ENCODE assay signal across 14 cellular contexts in genomic region chr14:62889354-62889753, GRCh38.
DNase-seq lines count a peak whose midpoint lies in the region; ATAC-seq, FAIRE-seq and TF ChIP-seq lines count a peak whose summit lies in the region.
"Had no signal": no experiment of that assay in that cellular context is flagged by ENCODE, and none has a peak within 500 bp of the region (broad histone marks: within the 10 kb centered on the region; RNA-seq: fewer than 3 reads in every experiment).

No MANE protein-coding gene starts in this region.

- H3K27me3 Mint-ChIP-seq in MCF 10A (ENCODE audit: insufficient read depth, unreplicated experiment): no peaks in the 10 kb centered on the region
- H3K27me3 Mint-ChIP-seq: CD4-positive, alpha-beta T cell had no signal

- no peak for ATAC-seq in GM18907 (IDR thresholded peaks at IDR 0.05; ENCODE audit: unreplicated experiment)
- no peak for ATAC-seq in HG03521 (IDR thresholded peaks at IDR 0.05; ENCODE audit: unreplicated experiment)

- H3K79me1 ChIP-seq in H1 (ENCODE audit: low read depth, low read length): no peaks in the 10 kb centered on the region

- no peak for TF ChIP-seq CTCF in A673 (conservative IDR thresholded peaks at IDR 0.05; ENCODE audit: low read depth, low read length)
- TF ChIP-seq CTCF in H1 (IDR thresholded peaks at IDR 0.05; ENCODE audit: control extremely low read depth in 1 of 3, insufficient read depth in 1 of 3, low read depth in 1 of 3, low read length in 3 of 3): no peak
- TF ChIP-seq CTCF in MCF 10A (IDR thresholded peaks at IDR 0.05; ENCODE audit: unreplicated experiment): no peak

- H3K4me1 ChIP-seq in A673 (ENCODE audit: insufficient read depth, low read length, poor library complexity, severe bottlenecking) (peaks cover 9% of the 10 kb centered on the region), H1 (replicated peaks in 1 of 4; ENCODE audit: control insufficient read depth in 3 of 4, insufficient read depth in 4 of 4, low read length in 3 of 4) (peaks cover 0 to 5% (median 0%) of the 10 kb centered on the region in 4 experiments; a peak in 2 of 7 replicates)

- H3K23me2 ChIP-seq in H1 (ENCODE audit: low read depth, low read length): no peaks in the 10 kb centered on the region

- H4K91ac ChIP-seq in H1 (replicated peaks; ENCODE audit: insufficient read length, low read length): no peak overlapping the region

- no peak overlapping the region for H2BK20ac ChIP-seq in H1 (ENCODE audit: low read length)

- no peak overlapping the region for H2AFZ ChIP-seq in H1 (ENCODE audit: low read length)

- POLR2A ChIA-PET in A673 (lab: Charles Lee; ENCODE audit: low non-redundant PET) (no interaction called here), H1 (lab: Charles Lee; ENCODE audit: partially characterized antibody) (no interaction called here), MCF 10A (lab: Yijun Ruan, JAX) (no interaction called here)

- no peak overlapping the region for H3K9ac ChIP-seq in H1 (replicated peaks in 1 of 4; ENCODE audit: extremely low read depth in 1 of 4, low read depth in 3 of 4, low read length in 3 of 4)

- no peak overlapping the region for H3K56ac ChIP-seq in H1 (replicated peaks; ENCODE audit: insufficient read length, low read depth, low read length)

- H3K14ac ChIP-seq in H1 (ENCODE audit: insufficient read length): no peak overlapping the region

- no peak for TF ChIP-seq POLR2A in H1 (IDR thresholded peaks at IDR 0.05; ENCODE audit: control extremely low read depth in 1 of 2, low read depth in 2 of 2, low read length in 2 of 2)

- H2AK5ac ChIP-seq in H1 (ENCODE audit: low read depth, low read length): no peak overlapping the region

- H2BK120ac ChIP-seq in H1 (replicated peaks; ENCODE audit: low read depth, low read length): no peak overlapping the region

- H3K27me3 ChIP-seq in A673 (replicated peaks; ENCODE audit: insufficient read depth, low read depth, low read length, poor library complexity): no peaks in the 10 kb centered on the region
- H3K27me3 ChIP-seq in H1 (replicated peaks in 1 of 4; ENCODE audit: control insufficient read depth in 3 of 4, extremely low read depth in 1 of 4, insufficient read depth in 3 of 4, low read length in 3 of 4): no peaks in the 10 kb centered on the region

- H3K18ac ChIP-seq in H1 (ENCODE audit: extremely low read depth, low read length): no peak overlapping the region

- no peak overlapping the region for H4K8ac ChIP-seq in H1 (ENCODE audit: extremely low read depth, insufficient read depth, low read length)

- H3K36me3 Mint-ChIP-seq in MCF 10A (ENCODE audit: insufficient read depth, unreplicated experiment): no peaks in the 10 kb centered on the region

- intact Hi-C loops in A673 (cut with micrococcal nuclease; ENCODE audit: unreplicated experiment): no loop called here
- intact Hi-C loops in MCF 10A (cut with micrococcal nuclease): no loop called here

- H3K4me3 Mint-ChIP-seq in MCF 10A (ENCODE audit: unreplicated experiment): no peak overlapping the region
- H3K4me3 Mint-ChIP-seq: CD4-positive, alpha-beta T cell had no signal

- DNase-seq in A673 (ENCODE audit: low spot score) (peak; percentile 31), HCEC 1CT (peak; percentile 9), H1 (ENCODE audit: low read depth in 1 of 2, low spot score in 2 of 2) (no peak), iPS-NIHi11 (ENCODE audit: low spot score) (peak; percentile 12), MCF 10A (ENCODE audit: unreplicated experiment) (no peak)
- DNase-seq in activated CD4-positive, alpha-beta T cell treated with anti-CD3 and anti-CD28 coated beads, Interleukin-2, amount 50 U/mL, for 48 hours: no peak
- DNase-seq: 8988T; ACHN; C1 segment of cervical spinal cord; Calu3; CD4-positive, alpha-beta T cell; DMS 273 treated with DMSO at 0.1 percent for 48 hours had no signal

- H4K5ac ChIP-seq in H1 (ENCODE audit: insufficient read length, low read depth, low read length): no peak overlapping the region

- no peaks in the 10 kb centered on the region for H3K36me3 ChIP-seq in A673 (ENCODE audit: insufficient read depth, low read length, poor library complexity, severe bottlenecking)
- H3K36me3 ChIP-seq in H1 (ENCODE audit: control insufficient read depth in 2 of 4, insufficient read depth in 4 of 4, low read length in 3 of 4): no peaks in the 10 kb centered on the region

- H3K9me3 Mint-ChIP-seq in MCF 10A (ENCODE audit: unreplicated experiment): no peaks in the 10 kb centered on the region

- no TSS peak for BruUV-seq in A673 (replicated peaks; lab: Mats Ljungman, UMichigan)
- BruUV-seq in MCF 10A (replicated peaks; lab: Mats Ljungman, UMichigan): no TSS peak

- H3K4me3 ChIP-seq in A673 (ENCODE audit: low read depth, low read length, poor library complexity, severe bottlenecking) (no peak overlapping the region), H1 (ENCODE audit: extremely low read depth in 1 of 4, insufficient read depth in 2 of 4, low read depth in 3 of 4, low read length in 4 of 4) (no peak overlapping the region)

- no peak for TF ChIP-seq EP300 in H1 (IDR thresholded peaks at IDR 0.05; ENCODE audit: borderline replicate concordance in 1 of 2, low read depth in 2 of 2, low read length in 2 of 2)

- H4K20me1 ChIP-seq in H1 (replicated peaks in 1 of 2; ENCODE audit: control insufficient read depth in 1 of 2, insufficient read depth in 2 of 2, low read length in 2 of 2): no peaks in the 10 kb centered on the region

- H3K23ac ChIP-seq in H1 (ENCODE audit: insufficient read length): no peak overlapping the region

- no peak for TF ChIP-seq RAD21 in H1 (IDR thresholded peaks at IDR 0.05 in 1 of 2, conservative IDR thresholded peaks at IDR 0.05 in 1 of 2; ENCODE audit: low read depth in 2 of 2, low read length in 2 of 2)

- H3K79me2 ChIP-seq in H1 (ENCODE audit: control insufficient read depth in 1 of 2, insufficient read depth in 2 of 2, low read length in 2 of 2): no peaks in the 10 kb centered on the region

- no peaks in the 10 kb centered on the region for H3K9me3 ChIP-seq in A673 (ENCODE audit: low read depth, low read length, poor library complexity, severe bottlenecking)
- no peaks in the 10 kb centered on the region for H3K9me3 ChIP-seq in H1 (ENCODE audit: insufficient read depth in 2 of 2, low read depth in 1 of 2, low read length in 1 of 2)

- H2BK5ac ChIP-seq in H1 (ENCODE audit: low read depth, low read length): no peak overlapping the region

- H3K27ac ChIP-seq in A673 (ENCODE audit: low read depth, low read length, poor library complexity, severe bottlenecking) (no peak overlapping the region), H1 (ENCODE audit: low read depth, low read length) (no peak overlapping the region)

- peaks cover 1% of the 10 kb centered on the region for H3K4me1 Mint-ChIP-seq in MCF 10A (ENCODE audit: insufficient read depth, unreplicated experiment)

- H2BK12ac ChIP-seq in H1 (ENCODE audit: low read depth, low read length): no peak overlapping the region

- no peak overlapping the region for H3K4me2 ChIP-seq in H1 (ENCODE audit: insufficient read depth in 1 of 2, low read depth in 2 of 2, low read length in 2 of 2)

- H3K27ac Mint-ChIP-seq in MCF 10A (ENCODE audit: low read depth, unreplicated experiment): no peak overlapping the region
- H3K27ac Mint-ChIP-seq: CD4-positive, alpha-beta T cell had no signal

- H2BK15ac ChIP-seq in H1 (ENCODE audit: low read length): no peak overlapping the region

- CTCF ChIA-PET in A673 (lab: Charles Lee) (no interaction called here), H1 (lab: Charles Lee; ENCODE audit: partially characterized antibody) (interaction anchor here (0.6 kb wide), 1 partner anchor 143 kb away, joined by 4 read pairs; no protein-coding TSS in a partner anchor), MCF 10A (lab: Yijun Ruan, JAX) (interaction anchor here (0.6 kb wide), 1 partner anchor 21 kb away, joined by 3 read pairs; no protein-coding TSS in a partner anchor)

- 85% methylated on average over 4 of the region's 4 CpGs; no CpG with 5 or more reads in 1 of the 2 experiments for WGBS in H1 (ENCODE audit: extremely low coverage in 1 of 2, insufficient coverage in 1 of 2, insufficient read length in 1 of 2, insufficient replicate concordance in 2 of 2, low coverage in 1 of 2, low lambda C conversion rate in 2 of 2, missing lambda C conversion rate in 1 of 2), 2 experiments

- no peak overlapping the region for H3K4ac ChIP-seq in H1 (replicated peaks; ENCODE audit: insufficient read length, low read depth, low read length)

- FAIRE-seq in H1 (lab: Jason Lieb, UNC): no peak

TF ChIP-seq in H1, 55 proteins besides CTCF, POLR2A, EP300 and RAD21:
- TF ChIP-seq POU5F1 (IDR thresholded peaks at IDR 0.05; ENCODE audit: low read depth, low read length): 0 out of 2 replicates have a peak, but pooled peaks have one; percentile 33
- TF ChIP-seq KDM4A (IDR thresholded peaks at IDR 0.05; ENCODE audit: low read depth, low read length, severe bottlenecking): no peak
- TF ChIP-seq TAF7 (optimal IDR thresholded peaks at IDR 0.05; ENCODE audit: borderline replicate concordance, low read depth, low read length): no peak

Comparison
In these comparisons a context has a peak if more than half of its experiments do, and no peak if none do; other contexts are left out.
1. DNase-seq: peak in A673 (single experiment), HCEC 1CT (single experiment) and iPS-NIHi11 (single experiment); none in H1 (0 of 2), MCF 10A (single experiment) and activated CD4-positive, alpha-beta T cell treated with anti-CD3 and anti-CD28 coated beads, Interleukin-2, amount 50 U/mL, for 48 hours (0 of 2).